13 cellular contexts compared by ENCODE assay signal in the genomic region with DNA sequence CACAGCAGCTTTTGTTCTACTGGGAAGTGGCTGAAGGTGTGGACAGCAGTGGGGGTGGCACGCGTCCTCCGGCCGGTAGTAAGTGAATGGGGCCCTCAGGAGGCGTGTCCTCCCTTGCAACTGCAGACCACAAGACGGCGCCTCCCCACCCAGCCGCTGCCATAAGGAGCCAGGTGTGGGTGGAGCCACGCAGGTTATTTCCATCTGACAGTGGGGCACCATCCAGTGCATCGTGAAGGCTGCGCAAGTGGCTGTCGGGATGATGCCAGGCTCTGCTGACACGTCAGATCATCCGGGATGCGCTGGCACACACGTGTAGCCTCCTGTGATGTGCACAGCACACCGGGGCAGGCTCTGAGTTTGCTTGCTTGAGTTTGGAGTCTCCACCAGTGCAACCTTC.
DNase-seq lines count a peak whose midpoint lies in the region; ATAC-seq, FAIRE-seq and TF ChIP-seq lines count a peak whose summit lies in the region.
"Had no signal": no experiment of that assay in that cellular context is flagged by ENCODE, and none has a peak within 500 bp of the region (broad histone marks: within the 10 kb centered on the region; RNA-seq: fewer than 3 reads in every experiment).

No MANE protein-coding gene starts in this region.

- BruUV-seq in K562 (replicated peaks; lab: Mats Ljungman, UMichigan) = no TSS peak

- no peak for TF ChIP-seq EP300 in K562 (IDR thresholded peaks at IDR 0.05; ENCODE audit: low read length)

- WGBS in K562 (ENCODE audit: insufficient coverage, low coverage, missing lambda C conversion rate) = 0% methylated on average over 17 of the region's 17 CpGs
- WGBS in mesendoderm (ENCODE audit: extremely low coverage, insufficient coverage, low lambda C conversion rate) = no CpG with 5 or more reads among the region's 17 CpGs
- WGBS in adrenal gland, 4 donors = 72 to 81% (median 73%) methylated on average over 12 to 17 of the region's 17 CpGs

- H3K9me1 ChIP-seq in K562 (ENCODE audit: control insufficient read depth, insufficient read depth, low read length) = no peaks in the 10 kb centered on the region

- H2AFZ ChIP-seq in K562 (ENCODE audit: low read depth, low read length) = no peak overlapping the region

- H3K4me1 ChIP-seq in K562 (replicated peaks in 1 of 2; ENCODE audit: control insufficient read depth in 2 of 2, insufficient read depth in 2 of 2, low read length in 2 of 2) (no peaks in the 10 kb centered on the region), mesendoderm (ENCODE audit: control insufficient read depth, low read depth, low read length) (no peaks in the 10 kb centered on the region), adrenal gland (replicated peaks in 1 of 2) (no peaks in the 10 kb centered on the region)

- no peak overlapping the region for H2BK5ac ChIP-seq in mesendoderm (ENCODE audit: low read length)

- H3K27ac Mint-ChIP-seq in activated T-helper 1 cell treated with anti-CD3 and anti-CD28 coated beads, Interleukin-12 subunit alpha, Interleukin-12 subunit beta, Interleukin-2, Interleukin-4 antibody, amounts not matched to agents 30 ng/mL and 10 ng/mL and 1 ng/mL, durations not matched to agents 14 hours and 24 hours and 36 hours = no peak overlapping the region

- peaks cover 13 to 64% of the 10 kb centered on the region in 2 experiments; a peak in 4 of 5 replicates for H3K27me3 ChIP-seq in K562 (ENCODE audit: control insufficient read depth in 2 of 2, insufficient read depth in 2 of 2, low read length in 2 of 2)
- H3K27me3 ChIP-seq in mesendoderm (ENCODE audit: insufficient read depth, low read length, poor library complexity) = no peaks in the 10 kb centered on the region
- no peaks in the 10 kb centered on the region for H3K27me3 ChIP-seq in adrenal gland
- H3K27me3 ChIP-seq: BLaER1 had no signal

- no peak overlapping the region for H2BK15ac ChIP-seq in mesendoderm (replicated peaks; ENCODE audit: low read depth)

- H3K9me3 Mint-ChIP-seq in activated T-helper 1 cell treated with anti-CD3 and anti-CD28 coated beads, Interleukin-12 subunit alpha, Interleukin-12 subunit beta, Interleukin-2, Interleukin-4 antibody, amounts not matched to agents 30 ng/mL and 10 ng/mL and 1 ng/mL, durations not matched to agents 14 hours and 24 hours and 36 hours = no peaks in the 10 kb centered on the region

- H3K27me3 Mint-ChIP-seq in activated T-helper 1 cell treated with anti-CD3 and anti-CD28 coated beads, Interleukin-12 subunit alpha, Interleukin-12 subunit beta, Interleukin-2, Interleukin-4 antibody, amounts not matched to agents 30 ng/mL and 10 ng/mL and 1 ng/mL, durations not matched to agents 14 hours and 24 hours and 36 hours (ENCODE audit: insufficient read depth) = no peaks in the 10 kb centered on the region

- H3K4ac ChIP-seq in mesendoderm (ENCODE audit: low read depth, low read length) = no peak overlapping the region

- no peak overlapping the region for H3K9ac ChIP-seq in K562 (ENCODE audit: insufficient read depth in 1 of 2, low read depth in 2 of 2, low read length in 2 of 2)
- H3K9ac ChIP-seq in mesendoderm (ENCODE audit: low read length) = no peak overlapping the region
- H3K9ac ChIP-seq: BLaER1 had no signal

- no peak overlapping the region for H3K23ac ChIP-seq in mesendoderm (ENCODE audit: low read length)

- no peaks in the 10 kb centered on the region; the same call in none of the 2 replicates for H4K20me1 ChIP-seq in K562 (replicated peaks; ENCODE audit: control insufficient read depth, insufficient read depth, low read length)
- H4K20me1 ChIP-seq: BLaER1 had no signal

- H3K9me3 ChIP-seq in K562 (replicated peaks; ENCODE audit: control insufficient read depth, insufficient read depth, low read depth, low read length) = no peaks in the 10 kb centered on the region
- no peaks in the 10 kb centered on the region for H3K9me3 ChIP-seq in adrenal gland (replicated peaks in 1 of 3)
- H3K9me3 ChIP-seq: BLaER1 had no signal

- H2BK120ac ChIP-seq in mesendoderm (ENCODE audit: low read depth, low read length) = no peak overlapping the region

- H3K79me2 ChIP-seq in K562 (ENCODE audit: control insufficient read depth, insufficient read depth, low read length) = no peaks in the 10 kb centered on the region
- no peaks in the 10 kb centered on the region for H3K79me2 ChIP-seq in mesendoderm (ENCODE audit: control insufficient read depth, insufficient read depth, low read length)

- H3K27ac ChIP-seq in K562 (ENCODE audit: extremely low read depth, low read depth, low read length) (no peak overlapping the region), mesendoderm (ENCODE audit: low read depth, low read length) (no peak overlapping the region), adrenal gland (no peak overlapping the region)
- H3K27ac ChIP-seq: BLaER1 had no signal

- TF ChIP-seq POLR2A in K562 (conservative IDR thresholded peaks at IDR 0.05) = no peak
- TF ChIP-seq POLR2A in adrenal gland (IDR thresholded peaks at IDR 0.05) = no peak

- H4K8ac ChIP-seq in mesendoderm (ENCODE audit: low read depth, low read length) = no peak overlapping the region

- no peak overlapping the region for H4K5ac ChIP-seq in mesendoderm (ENCODE audit: low read length)

- FAIRE-seq in HTR-8/SVneo (lab: Jason Lieb, UNC) = peak; percentile 20
- no peak for FAIRE-seq in K562 (lab: Jason Lieb, UNC)
- FAIRE-seq: HepG2 had no signal

- H3K4me3 ChIP-seq in K562 (no peak overlapping the region), mesendoderm (ENCODE audit: low read length) (no peak overlapping the region), adrenal gland (no peak overlapping the region)
- H3K4me3 ChIP-seq: BLaER1 had no signal

- peak; percentile 6 for DNase-seq in left cardiac atrium
- no peak for DNase-seq in left ventricle myocardium superior
- DNase-seq in HTR-8/SVneo (ENCODE audit: insufficient read length, low spot score) = no peak
- peak; percentile 8 to 27 (median 26) for DNase-seq in K562 (ENCODE audit: extremely low read depth in 1 of 4, low spot score in 3 of 4)
- peak; percentile 11 for DNase-seq in mesendoderm
- no peak for DNase-seq in anterior cingulate cortex (lab: John Stamatoyannopoulos, UW)
- no peak for DNase-seq in adrenal gland
- no peak for DNase-seq in activated T-helper 1 cell treated with anti-CD3 and anti-CD28 coated beads, Interleukin-12 subunit alpha, Interleukin-12 subunit beta, Interleukin-2, Interleukin-4 antibody, amounts not matched to agents 30 ng/mL and 10 ng/mL and 1 ng/mL, durations not matched to agents 14 hours and 24 hours and 36 hours (ENCODE audit: low spot score)
- DNase-seq: 8988T, AML-193, DMS53 had no signal

- no peak overlapping the region for H2AK5ac ChIP-seq in mesendoderm (ENCODE audit: low read length)

- H3K4me2 ChIP-seq in K562 (ENCODE audit: insufficient read depth, low read length) = no peak overlapping the region
- H3K4me2 ChIP-seq in mesendoderm (ENCODE audit: low read length) = no peak overlapping the region
- H3K4me2 ChIP-seq: BLaER1 had no signal

- POLR2A ChIA-PET in K562 (lab: Yijun Ruan, JAX) = interaction anchor here (0.8 kb wide), 1 partner anchor 377 kb away, joined by 3 read pairs; no protein-coding TSS in a partner anchor

- H3K79me1 ChIP-seq in mesendoderm (ENCODE audit: low read length) = no peaks in the 10 kb centered on the region

- CTCF ChIA-PET in K562 (lab: Yijun Ruan, JAX; ENCODE audit: low intra/inter-chr PET ratio) = no interaction called here

- in situ Hi-C loops in K562 (cut with MboI) = no loop called here

- no peak overlapping the region for H3K56ac ChIP-seq in mesendoderm (ENCODE audit: low read length)

- H3K4me3 Mint-ChIP-seq in activated T-helper 1 cell treated with anti-CD3 and anti-CD28 coated beads, Interleukin-12 subunit alpha, Interleukin-12 subunit beta, Interleukin-2, Interleukin-4 antibody, amounts not matched to agents 30 ng/mL and 10 ng/mL and 1 ng/mL, durations not matched to agents 14 hours and 24 hours and 36 hours = no peak overlapping the region

- no peak overlapping the region for H3K18ac ChIP-seq in mesendoderm (ENCODE audit: low read length)

- H3K36me3 ChIP-seq in K562 (ENCODE audit: control insufficient read depth, insufficient read depth, low read length) = no peaks in the 10 kb centered on the region
- no peaks in the 10 kb centered on the region for H3K36me3 ChIP-seq in mesendoderm (ENCODE audit: control insufficient read depth, insufficient read depth, low read length)
- H3K36me3 ChIP-seq in adrenal gland (replicated peaks in 1 of 2) = no peaks in the 10 kb centered on the region
- H3K36me3 ChIP-seq: BLaER1 had no signal

- TF ChIP-seq CTCF in K562 (IDR thresholded peaks at IDR 0.05 in 2 of 3, conservative IDR thresholded peaks at IDR 0.05 in 1 of 3; ENCODE audit: insufficient read depth in 2 of 3, low read depth in 1 of 3, low read length in 3 of 3) = no peak
- no peak for TF ChIP-seq CTCF in adrenal gland (IDR thresholded peaks at IDR 0.05)

- no peak for ATAC-seq in left cardiac atrium
- ATAC-seq in left ventricle myocardium superior = no peak
- ATAC-seq in K562 = peak; percentile 62
- ATAC-seq: HepG2 had no signal

- no peaks in the 10 kb centered on the region for H3K36me3 Mint-ChIP-seq in activated T-helper 1 cell treated with anti-CD3 and anti-CD28 coated beads, Interleukin-12 subunit alpha, Interleukin-12 subunit beta, Interleukin-2, Interleukin-4 antibody, amounts not matched to agents 30 ng/mL and 10 ng/mL and 1 ng/mL, durations not matched to agents 14 hours and 24 hours and 36 hours (ENCODE audit: low read depth)

- TF ChIP-seq RAD21 in K562 (CRISPR knock-in tag; conservative IDR thresholded peaks at IDR 0.05 in 1 of 2, IDR thresholded peaks at IDR 0.05 in 1 of 2) = no peak

- no peaks in the 10 kb centered on the region for H3K4me1 Mint-ChIP-seq in activated T-helper 1 cell treated with anti-CD3 and anti-CD28 coated beads, Interleukin-12 subunit alpha, Interleukin-12 subunit beta, Interleukin-2, Interleukin-4 antibody, amounts not matched to agents 30 ng/mL and 10 ng/mL and 1 ng/mL, durations not matched to agents 14 hours and 24 hours and 36 hours (ENCODE audit: low read depth)

- intact Hi-C loops in left cardiac atrium (cut with DNase I) (no loop called here), left ventricle myocardium superior (cut with micrococcal nuclease) (no loop called here), K562 (cut with micrococcal nuclease) (no loop called here), adrenal gland (cut with DNase I) (no loop called here)
- intact Hi-C loops in activated T-helper 1 cell treated with anti-CD3 and anti-CD28 coated beads, Interleukin-12 subunit alpha, Interleukin-12 subunit beta, Interleukin-2, Interleukin-4 antibody, amounts not matched to agents 30 ng/mL and 10 ng/mL and 1 ng/mL, durations not matched to agents 14 hours and 24 hours and 36 hours (cut with micrococcal nuclease) = no loop called here

TF ChIP-seq in K562, 482 proteins besides CTCF, POLR2A, EP300 and RAD21 (continues in another document):
- TF ChIP-seq BCOR (IDR thresholded peaks at IDR 0.05) (no peak), ATF1 (CRISPR knock-in tag; IDR thresholded peaks at IDR 0.05) (no peak), ATF1 (tag; IDR thresholded peaks at IDR 0.05) (no peak), RUNX1 (IDR thresholded peaks at IDR 0.05; ENCODE audit: low read depth) (no peak)

Comparison
In these comparisons a context has a peak if more than half of its experiments do, and no peak if none do; other contexts are left out.
1. DNase-seq: peak in left cardiac atrium (single experiment), K562 (4 of 4) and mesendoderm (single experiment); none in left ventricle myocardium superior (single experiment), HTR-8/SVneo (single experiment), anterior cingulate cortex (0 of 58), adrenal gland (0 of 7) and activated T-helper 1 cell treated with anti-CD3 and anti-CD28 coated beads, Interleukin-12 subunit alpha, Interleukin-12 subunit beta, Interleukin-2, Interleukin-4 antibody, amounts not matched to agents 30 ng/mL and 10 ng/mL and 1 ng/mL, durations not matched to agents 14 hours and 24 hours and 36 hours (single experiment).